13 cellular contexts compared by ENCODE assay signal in genomic region chr20:2379511-2380229, GRCh38. TPM values are rescaled to one million over a fixed set of nuclear protein-coding genes. Genes with fewer than 3 reads are reported as not detected.
DNase-seq lines count a peak whose midpoint lies in the region; ATAC-seq and TF ChIP-seq lines count a peak whose summit lies in the region.
"Had no signal": no experiment of that assay in that cellular context is flagged by ENCODE, and none has a peak within 500 bp of the region (broad histone marks: within the 10 kb centered on the region; RNA-seq: fewer than 3 reads in every experiment).

No MANE protein-coding gene starts in this region.

- no peaks in the 10 kb centered on the region for H3K36me3 ChIP-seq in NT2/D1 (ENCODE audit: insufficient read depth, insufficient read length, low read length)

- H3K27me3 ChIP-seq in NT2/D1 (ENCODE audit: insufficient read depth, insufficient read length): no peaks in the 10 kb centered on the region

- no peak overlapping the region for H3K27ac Mint-ChIP-seq in activated naive CD8-positive, alpha-beta T cell
- H3K27ac Mint-ChIP-seq in progenitor cell of endocrine pancreas: no peak overlapping the region
- H3K27ac Mint-ChIP-seq: nephron progenitor cell had no signal

- peak overlapping the region; percentile 32 for H3K9ac ChIP-seq in NT2/D1 (ENCODE audit: insufficient read length, low read depth)

- no peaks in the 10 kb centered on the region for H3K9me3 ChIP-seq in NT2/D1 (ENCODE audit: insufficient read depth, low read length)

- ATAC-seq in HG02970 (IDR thresholded peaks at IDR 0.05; ENCODE audit: low FRiP score, unreplicated experiment) (no peak), HG03039 (IDR thresholded peaks at IDR 0.05; ENCODE audit: unreplicated experiment) (no peak)
- ATAC-seq: esophagus mucosa had no signal

- H3K4me3 Mint-ChIP-seq in activated naive CD8-positive, alpha-beta T cell: peak overlapping the region; percentile 27
- no peak overlapping the region for H3K4me3 Mint-ChIP-seq in progenitor cell of endocrine pancreas (ENCODE audit: low read depth)
- H3K4me3 Mint-ChIP-seq: nephron progenitor cell had no signal

- peak in 2 of 3 donors; percentile 2 for DNase-seq in stimulated activated CD4-positive, alpha-beta T cell treated with anti-CD3 and anti-CD28 coated beads, Interleukin-12 subunit alpha, Interleukin-12 subunit beta, amount 100 ng/mL, for 48 hours (ENCODE audit: low read depth in 2 of 3, low spot score in 1 of 3)
- no peak for DNase-seq in stimulated activated CD4-positive, alpha-beta T cell treated with anti-CD3 and anti-CD28 coated beads, Interleukin-4, amount 100 ng/mL, for 1 hour
- DNase-seq in NT2/D1 (ENCODE audit: low read depth, low spot score): peak; percentile 69
- DNase-seq in NCI-H1048 (lab: John Stamatoyannopoulos, UW): no peak
- no peak for DNase-seq in progenitor cell of endocrine pancreas (ENCODE audit: low spot score, unreplicated experiment)
- DNase-seq: NCI-H2081, nephron progenitor cell had no signal

- TF ChIP-seq CTCF in progenitor cell of endocrine pancreas (IDR thresholded peaks at IDR 0.05; ENCODE audit: unreplicated experiment): no peak

- H3K9me3 Mint-ChIP-seq in activated naive CD8-positive, alpha-beta T cell (ENCODE audit: low read depth): no peaks in the 10 kb centered on the region
- no peaks in the 10 kb centered on the region for H3K9me3 Mint-ChIP-seq in progenitor cell of endocrine pancreas (ENCODE audit: low read depth)

- H3K4me1 ChIP-seq in NT2/D1 (ENCODE audit: insufficient read depth, insufficient read length): peaks cover 6% of the 10 kb centered on the region

- H3K4me3 ChIP-seq in NT2/D1 (ENCODE audit: insufficient read length, low read depth): no peak overlapping the region
- H3K4me3 ChIP-seq: smooth muscle cell had no signal

- H3K36me3 Mint-ChIP-seq in activated naive CD8-positive, alpha-beta T cell: no peaks in the 10 kb centered on the region
- H3K36me3 Mint-ChIP-seq in progenitor cell of endocrine pancreas (ENCODE audit: insufficient read depth): no peaks in the 10 kb centered on the region

- peaks cover 3% of the 10 kb centered on the region for H3K27me3 Mint-ChIP-seq in activated naive CD8-positive, alpha-beta T cell
- peaks cover 9% of the 10 kb centered on the region for H3K27me3 Mint-ChIP-seq in progenitor cell of endocrine pancreas

- H3K4me1 Mint-ChIP-seq in activated naive CD8-positive, alpha-beta T cell (ENCODE audit: low read depth): peaks cover 30% of the 10 kb centered on the region
- no peaks in the 10 kb centered on the region for H3K4me1 Mint-ChIP-seq in progenitor cell of endocrine pancreas (ENCODE audit: low read depth)

RNA-seq across cellular contexts. Expression of gene TGM6, which starts 1.0 kb away (rescaled TPM):
- not detected in 2 replicates for total RNA-seq in progenitor cell of endocrine pancreas
- total RNA-seq: bronchial epithelial cell, esophagus mucosa, smooth muscle cell had no signal

Comparison
In these comparisons a context has a peak if more than half of its experiments do, and no peak if none do; other contexts are left out.
1. DNase-seq: peak in stimulated activated CD4-positive, alpha-beta T cell treated with anti-CD3 and anti-CD28 coated beads, Interleukin-12 subunit alpha, Interleukin-12 subunit beta, amount 100 ng/mL, for 48 hours (2 of 3) and NT2/D1 (single experiment); none in stimulated activated CD4-positive, alpha-beta T cell treated with anti-CD3 and anti-CD28 coated beads, Interleukin-4, amount 100 ng/mL, for 1 hour (single experiment), NCI-H1048 (single experiment) and progenitor cell of endocrine pancreas (single experiment).